ENCODE assay signal across 9 cellular contexts in genomic region chr7:66150471-66150870, GRCh38. TPM values are rescaled to one million over a fixed set of nuclear protein-coding genes. Genes with fewer than 3 reads are reported as not detected.
DNase-seq lines count a peak whose midpoint lies in the region; ATAC-seq, FAIRE-seq and TF ChIP-seq lines count a peak whose summit lies in the region.
"Had no signal": no experiment of that assay in that cellular context is flagged by ENCODE, and none has a peak within 500 bp of the region (broad histone marks: within the 10 kb centered on the region; RNA-seq: fewer than 3 reads in every experiment).

No MANE protein-coding gene starts in this region.

- H3K9me3 Mint-ChIP-seq in activated naive CD4-positive, alpha-beta T cell treated with anti-CD3 and anti-CD28 coated beads, Interleukin-2, amount 50 U/mL, for 72 hours: no peaks in the 10 kb centered on the region
- H3K9me3 Mint-ChIP-seq in dendritic cell treated with granulocyte-macrophage colony-stimulating factor and Interleukin-4, amounts not matched to agents 40 ng/mL and 50 ng/mL, for 4 days: no peaks in the 10 kb centered on the region

- peaks cover 23% of the 10 kb centered on the region for H3K4me1 Mint-ChIP-seq in dendritic cell treated with granulocyte-macrophage colony-stimulating factor and Interleukin-4, amounts not matched to agents 40 ng/mL and 50 ng/mL, for 4 days (ENCODE audit: low read depth)

- H3K4me3 Mint-ChIP-seq in dendritic cell treated with granulocyte-macrophage colony-stimulating factor and Interleukin-4, amounts not matched to agents 40 ng/mL and 50 ng/mL, for 4 days: no peak overlapping the region

- H3K27ac Mint-ChIP-seq in activated naive CD4-positive, alpha-beta T cell treated with anti-CD3 and anti-CD28 coated beads, Interleukin-2, amount 50 U/mL, for 72 hours: peak overlapping the region; percentile 23 to 77
- peak overlapping the region; percentile 63 for H3K27ac Mint-ChIP-seq in dendritic cell treated with granulocyte-macrophage colony-stimulating factor and Interleukin-4, amounts not matched to agents 40 ng/mL and 50 ng/mL, for 4 days

- no peaks in the 10 kb centered on the region for H3K27me3 Mint-ChIP-seq in dendritic cell treated with granulocyte-macrophage colony-stimulating factor and Interleukin-4, amounts not matched to agents 40 ng/mL and 50 ng/mL, for 4 days

- H3K36me3 ChIP-seq in urinary bladder (ENCODE audit: insufficient read depth) (no peaks in the 10 kb centered on the region), small intestine (ENCODE audit: control insufficient read depth in 2 of 2, insufficient read depth in 2 of 2, low read length in 2 of 2) (peaks cover 14 to 16% of the 10 kb centered on the region in 2 donors)

- H3K9me3 ChIP-seq in small intestine (ENCODE audit: control insufficient read depth, low read depth): no peaks in the 10 kb centered on the region

- 11% methylated on average over 3 of the region's 3 CpGs for WGBS in urinary bladder
- 35 to 55% (median 47%) methylated on average over 3 of the region's 3 CpGs for WGBS in small intestine, 3 donors

- no peak for FAIRE-seq in small intestine (lab: Jason Lieb, UNC)
- FAIRE-seq: endometrium had no signal

- no peak for DNase-seq in activated naive CD4-positive, alpha-beta T cell treated with anti-CD3 and anti-CD28 coated beads, Interleukin-2, amount 50 U/mL, for 72 hours (ENCODE audit: low spot score in 2 of 2)
- no peak for DNase-seq in activated naive CD4-positive, alpha-beta T cell treated with anti-CD3 and anti-CD28 coated beads, Interleukin-2, amount 50 U/mL, for 16 hours
- DNase-seq in mucosa of gallbladder (ENCODE audit: low spot score) (peak; percentile 61), small intestine (no peak), foreskin keratinocyte (no peak)

- no peaks in the 10 kb centered on the region for H3K27me3 ChIP-seq in small intestine (ENCODE audit: control insufficient read depth in 2 of 2, insufficient read depth in 2 of 2, low read length in 2 of 2)
- H3K27me3 ChIP-seq in foreskin keratinocyte: no peaks in the 10 kb centered on the region

- no peak for TF ChIP-seq CTCF in foreskin keratinocyte (conservative IDR thresholded peaks at IDR 0.05)

- H3K27ac ChIP-seq in urinary bladder (ENCODE audit: low read depth) (peak overlapping the region; percentile 44), small intestine (ENCODE audit: low read depth in 1 of 2, low read length in 1 of 2) (peak overlapping the region in 1 of 2 donors; percentile 78), foreskin keratinocyte (no peak overlapping the region)

- H3K36me3 Mint-ChIP-seq in activated naive CD4-positive, alpha-beta T cell treated with anti-CD3 and anti-CD28 coated beads, Interleukin-2, amount 50 U/mL, for 72 hours: peaks cover 12 to 49% of the 10 kb centered on the region in 2 donors
- H3K36me3 Mint-ChIP-seq in dendritic cell treated with granulocyte-macrophage colony-stimulating factor and Interleukin-4, amounts not matched to agents 40 ng/mL and 50 ng/mL, for 4 days (ENCODE audit: low read depth): peaks cover 97% of the 10 kb centered on the region

- no peak for ATAC-seq in activated naive CD4-positive, alpha-beta T cell treated with anti-CD3 and anti-CD28 coated beads, Interleukin-2, amount 50 U/mL, for 72 hours
- no peak for ATAC-seq in HG02759 (IDR thresholded peaks at IDR 0.05; ENCODE audit: unreplicated experiment)
- no peak for ATAC-seq in foreskin keratinocyte

- H3K4me1 ChIP-seq in urinary bladder (ENCODE audit: insufficient read depth) (no peaks in the 10 kb centered on the region), small intestine (ENCODE audit: control insufficient read depth in 2 of 2, insufficient read depth in 1 of 2, low read depth in 1 of 2, low read length in 1 of 2) (peaks cover 0 to 4% of the 10 kb centered on the region in 2 donors), foreskin keratinocyte (peaks cover 3% of the 10 kb centered on the region)

- H3K4me3 ChIP-seq in urinary bladder (ENCODE audit: low read depth, low read length) (no peak overlapping the region), small intestine (ENCODE audit: low read depth in 1 of 2, low read length in 2 of 2) (no peak overlapping the region)

- intact Hi-C loops in dendritic cell treated with granulocyte-macrophage colony-stimulating factor and Interleukin-4, amounts not matched to agents 40 ng/mL and 50 ng/mL, for 4 days (cut with micrococcal nuclease): no loop called here

RNA-seq across cellular contexts. Expression of gene CRCP, which starts 35.8 kb away (rescaled TPM):
- 10 to 100 TPM; 18.9 to 33.9 TPM for total RNA-seq in activated naive CD4-positive, alpha-beta T cell treated with anti-CD3 and anti-CD28 coated beads, Interleukin-2, amount 50 U/mL, for 72 hours
- total RNA-seq in mucosa of gallbladder: 30.4 TPM
- 33.2 TPM for total RNA-seq in urinary bladder
- 23.1 TPM for polyA plus RNA-seq in urinary bladder
- polyA plus RNA-seq in small intestine: 10 to 100 TPM; 14.5 to 23.0 (median 21.3) TPM
- 24.1 and 25.3 TPM in 2 replicates for total RNA-seq in foreskin keratinocyte
- 11.7 and 12.5 TPM in 2 replicates for polyA plus RNA-seq in foreskin keratinocyte

RNA-seq across cellular contexts. Expression of gene TPST1, which starts 54.7 kb away (rescaled TPM):
- 1 to 10 TPM; 1.6 to 4.4 TPM for total RNA-seq in activated naive CD4-positive, alpha-beta T cell treated with anti-CD3 and anti-CD28 coated beads, Interleukin-2, amount 50 U/mL, for 72 hours
- total RNA-seq in mucosa of gallbladder: 20.9 TPM
- 172 TPM for total RNA-seq in urinary bladder
- 72.8 TPM for polyA plus RNA-seq in urinary bladder
- polyA plus RNA-seq in small intestine: 1 to 10 TPM in 1 of 3 donors, under 1 TPM in 2; 0.22 to 7.8 (median 0.54) TPM
- 28.2 and 48.2 TPM in 2 replicates for total RNA-seq in foreskin keratinocyte
- 25.2 and 38.2 TPM in 2 replicates for polyA plus RNA-seq in foreskin keratinocyte
